In the genomic region with DNA sequence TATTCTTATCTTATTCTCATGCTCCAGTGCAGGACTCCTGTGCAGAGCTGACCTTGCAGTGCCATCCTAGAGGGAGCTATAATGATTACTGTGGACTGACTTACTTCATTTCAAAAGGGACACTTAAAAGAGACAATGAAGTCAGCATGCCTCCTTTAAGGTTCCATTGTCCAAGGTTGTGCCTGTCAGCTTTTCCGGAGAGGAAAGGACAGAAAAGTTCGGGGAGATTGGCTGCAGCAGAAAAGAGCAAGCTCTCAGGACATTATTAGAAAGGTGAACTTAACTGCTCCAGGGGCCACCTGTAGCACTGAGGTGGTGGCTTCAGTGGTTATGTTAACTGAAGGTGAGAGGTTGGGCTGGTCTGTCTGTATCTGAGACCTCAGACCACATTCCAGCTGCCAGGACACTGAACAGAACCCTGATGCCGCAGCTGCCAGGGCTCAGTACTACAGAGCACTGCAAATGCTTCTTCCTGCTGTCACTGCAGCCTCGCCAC, we compare ENCODE assay signal across 8 cellular contexts.
DNase-seq lines count a peak whose midpoint lies in the region; ATAC-seq and TF ChIP-seq lines count a peak whose summit lies in the region.

No MANE protein-coding gene starts in this region.

- no peaks in the 10 kb centered on the region for H3K36me3 Mint-ChIP-seq in natural killer cell

- ATAC-seq in GM18909 (IDR thresholded peaks at IDR 0.05; ENCODE audit: poor library complexity, unreplicated experiment) (peak; percentile 81), HG02885 (IDR thresholded peaks at IDR 0.05; ENCODE audit: poor library complexity, unreplicated experiment) (peak; percentile 44), natural killer cell (peak; percentile 26 to 67 (median 58))

- H3K27ac Mint-ChIP-seq in natural killer cell, result no peak overlapping the region

- peak overlapping the region; percentile 19 for H3K4me3 Mint-ChIP-seq in natural killer cell

- H3K9me3 Mint-ChIP-seq in natural killer cell, result no peaks in the 10 kb centered on the region

- DNase-seq in SK-MEL-5 (ENCODE audit: low read depth, low spot score) (peak; percentile 40), natural killer cell (no peak), AG08396 (ENCODE audit: low spot score) (no peak), foreskin melanocyte (no peak), cerebellar cortex (ENCODE audit: low spot score) (no peak)
- no peak for DNase-seq in central memory CD4-positive, alpha-beta T cell

- intact Hi-C loops in natural killer cell (cut with micrococcal nuclease), result no loop called here

- H3K27me3 Mint-ChIP-seq in natural killer cell (ENCODE audit: low read depth in 2 of 2), result peaks cover 6 to 21% of the 10 kb centered on the region in 2 donors

- in situ Hi-C loops in SK-MEL-5 (cut with HindIII; ENCODE audit: low pct_unique_long_range_greater_than_20kb, low sequenced_read_pairs), result no loop called here

- TF ChIP-seq CTCF in natural killer cell (IDR thresholded peaks at IDR 0.05), result no peak

- peaks cover 12 to 14% of the 10 kb centered on the region in 2 donors for H3K4me1 Mint-ChIP-seq in natural killer cell
